In genomic region chr10:111077715-111078504, GRCh38 we compare ENCODE assay signal across 1 cellular context.
TF ChIP-seq lines count a peak whose summit lies in the region.

No MANE protein-coding gene starts in this region.

TF ChIP-seq in WTC11, 78 proteins besides CTCF, POLR2A, EP300 and RAD21 (continued from another document):
- TF ChIP-seq ZNF425 (CRISPR knock-in tag; conservative IDR thresholded peaks at IDR 0.05) (no peak), ZNF121 (CRISPR knock-in tag; IDR thresholded peaks at IDR 0.05) (no peak), ATF1 (CRISPR knock-in tag; IDR thresholded peaks at IDR 0.05) (no peak), NFE2L1 (CRISPR knock-in tag; IDR thresholded peaks at IDR 0.05) (peak; percentile 25; the same call in 1 of the 2 replicates), TEAD4 (CRISPR knock-in tag; IDR thresholded peaks at IDR 0.05) (no peak), ERG (CRISPR knock-in tag; IDR thresholded peaks at IDR 0.05) (no peak), FOXP4 (CRISPR knock-in tag; IDR thresholded peaks at IDR 0.05) (no peak), PREB (CRISPR knock-in tag; IDR thresholded peaks at IDR 0.05; ENCODE audit: borderline replicate concordance) (no peak), ZNF138 (CRISPR knock-in tag; conservative IDR thresholded peaks at IDR 0.05) (no peak), ZBTB43 (CRISPR knock-in tag; IDR thresholded peaks at IDR 0.05) (no peak), FOXP1 (CRISPR knock-in tag; IDR thresholded peaks at IDR 0.05; ENCODE audit: borderline replicate concordance) (peak; percentile 56; the same call in 1 of the 2 replicates), FOXJ3 (CRISPR knock-in tag; IDR thresholded peaks at IDR 0.05; ENCODE audit: borderline replicate concordance) (no peak), NR3C1 (CRISPR knock-in tag; conservative IDR thresholded peaks at IDR 0.05; ENCODE audit: low read depth) (no peak), GTF2I (CRISPR knock-in tag; conservative IDR thresholded peaks at IDR 0.05) (no peak), ZSCAN18 (CRISPR knock-in tag; IDR thresholded peaks at IDR 0.05) (no peak), TP53 (CRISPR knock-in tag; IDR thresholded peaks at IDR 0.05) (no peak), ZNF219 (CRISPR knock-in tag; IDR thresholded peaks at IDR 0.05; ENCODE audit: borderline replicate concordance) (no peak), AR (CRISPR knock-in tag; IDR thresholded peaks at IDR 0.05) (no peak), HMGXB4 (CRISPR knock-in tag; IDR thresholded peaks at IDR 0.05) (peak; percentile 13; the same call in 1 of the 2 replicates), MXD4 (CRISPR knock-in tag; IDR thresholded peaks at IDR 0.05; ENCODE audit: borderline replicate concordance) (no peak), ATF3 (CRISPR knock-in tag; conservative IDR thresholded peaks at IDR 0.05) (no peak), E2F4 (CRISPR knock-in tag; IDR thresholded peaks at IDR 0.05; ENCODE audit: borderline replicate concordance, low read depth) (0 out of 2 replicates have a peak, but pooled peaks have one; percentile 21), ZNF416 (CRISPR knock-in tag; IDR thresholded peaks at IDR 0.05) (no peak), ATF6 (CRISPR knock-in tag; IDR thresholded peaks at IDR 0.05) (no peak), PRDM15 (CRISPR knock-in tag; IDR thresholded peaks at IDR 0.05) (no peak), HMGA2 (CRISPR knock-in tag; IDR thresholded peaks at IDR 0.05) (no peak), E2F5 (CRISPR knock-in tag; IDR thresholded peaks at IDR 0.05) (no peak), PRRX2 (CRISPR knock-in tag; IDR thresholded peaks at IDR 0.05) (no peak), MAX (CRISPR knock-in tag; IDR thresholded peaks at IDR 0.05) (peak; percentile 65; the same call in 1 of the 2 replicates), ZNF423 (CRISPR knock-in tag; IDR thresholded peaks at IDR 0.05) (no peak)
